ENCODE assay signal across 11 cellular contexts in the genomic region with DNA sequence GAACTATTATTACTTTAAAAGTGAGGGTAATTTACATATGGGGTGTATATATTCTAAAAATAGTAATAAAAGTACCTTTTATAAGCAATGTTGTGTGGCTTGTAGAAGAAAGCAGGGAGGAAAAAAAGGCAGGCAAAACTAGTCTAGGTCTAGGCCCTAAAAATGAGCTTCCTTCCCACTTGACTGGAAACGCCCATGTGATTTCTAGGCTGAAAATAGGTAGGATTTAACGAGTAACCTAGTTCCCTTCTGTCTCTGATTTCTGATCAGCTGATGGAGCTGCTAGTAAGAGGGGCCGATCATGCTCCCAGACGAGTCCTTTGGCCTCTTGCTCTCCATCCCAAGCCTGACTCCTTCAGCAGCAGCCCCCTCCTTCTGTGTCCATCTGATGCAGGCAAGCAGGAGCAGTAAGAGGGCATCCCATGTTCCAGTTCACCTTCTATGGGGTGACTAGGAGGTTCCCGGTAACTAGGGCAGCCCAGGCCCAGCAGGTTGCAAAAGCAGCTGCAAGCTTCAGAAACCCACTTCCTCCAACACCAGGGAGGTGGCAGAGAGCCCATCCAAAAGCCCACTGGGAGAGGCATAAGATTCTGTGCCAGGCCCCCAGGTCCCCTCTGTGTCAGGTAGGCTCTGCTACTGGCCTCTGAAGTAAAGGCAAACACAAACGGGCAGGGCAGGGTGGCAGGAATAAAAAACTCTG. TPM values are rescaled to one million over a fixed set of nuclear protein-coding genes. Genes with fewer than 3 reads are reported as not detected.
DNase-seq lines count a peak whose midpoint lies in the region; ATAC-seq, FAIRE-seq and TF ChIP-seq lines count a peak whose summit lies in the region.
"Had no signal": no experiment of that assay in that cellular context is flagged by ENCODE, and none has a peak within 500 bp of the region (broad histone marks: within the 10 kb centered on the region; RNA-seq: fewer than 3 reads in every experiment).

No MANE protein-coding gene starts in this region.

- peak overlapping the region; percentile 2 for H3K4me3 ChIP-seq in mononuclear cell (ENCODE audit: low read length)
- H3K4me3 ChIP-seq: colonic mucosa, Peyer's patch had no signal

- peak overlapping the region; percentile 83 for H3K27ac Mint-ChIP-seq in activated CD4-positive, alpha-beta memory T cell treated with anti-CD3 and anti-CD28 coated beads, Interleukin-2, amount 10 ng/mL, durations not matched to agents 7 days and 5 days

- CTCF ChIA-PET in activated CD4-positive, alpha-beta memory T cell treated with anti-CD3 and anti-CD28 coated beads, Interleukin-2, amount 10 ng/mL, durations not matched to agents 7 days and 5 days (lab: Charles Lee) = interaction anchor here (0.6 to 2.5 kb wide), 6 partner anchors 18 to 82 kb away, joined by 3 to 11 read pairs (median 4); a partner anchor contains a TSS

- no peak for TF ChIP-seq POLR2A in GM12891 (IDR thresholded peaks at IDR 0.05; ENCODE audit: low read depth, low read length)

- H3K4me1 ChIP-seq in mononuclear cell (ENCODE audit: insufficient read depth, low read length) = peaks cover 42% of the 10 kb centered on the region
- H3K4me1 ChIP-seq: colonic mucosa had no signal

- H3K27me3 ChIP-seq in mononuclear cell (ENCODE audit: insufficient read depth, low read length) = no peaks in the 10 kb centered on the region
- H3K27me3 ChIP-seq: colonic mucosa, Peyer's patch had no signal

- H3K27me3 Mint-ChIP-seq in activated CD4-positive, alpha-beta memory T cell treated with anti-CD3 and anti-CD28 coated beads, Interleukin-2, amount 10 ng/mL, durations not matched to agents 7 days and 5 days = no peaks in the 10 kb centered on the region

- peak overlapping the region; percentile 62 for H3K4me3 Mint-ChIP-seq in activated CD4-positive, alpha-beta memory T cell treated with anti-CD3 and anti-CD28 coated beads, Interleukin-2, amount 10 ng/mL, durations not matched to agents 7 days and 5 days

- no peaks in the 10 kb centered on the region for H3K9me3 ChIP-seq in mononuclear cell (ENCODE audit: low read depth, low read length)
- H3K9me3 ChIP-seq: colonic mucosa, Peyer's patch had no signal

- POLR2A ChIA-PET in activated CD4-positive, alpha-beta memory T cell treated with anti-CD3 and anti-CD28 coated beads, Interleukin-2, amount 10 ng/mL, durations not matched to agents 7 days and 5 days (lab: Charles Lee) = interaction anchor here (0.8 to 4.8 kb wide), 14 partner anchors 16 to 207 kb away, joined by 3 to 38 read pairs (median 4); a partner anchor contains a TSS

- DNase-seq in AML-193 (lab: John Stamatoyannopoulos, UW) = peak; percentile 14 to 50
- no peak for DNase-seq in GM12891 (ENCODE audit: insufficient read length, low spot score)
- peak; percentile 32 for DNase-seq in activated CD4-positive, alpha-beta memory T cell treated with anti-CD3 and anti-CD28 coated beads, Interleukin-2, amount 10 ng/mL, durations not matched to agents 7 days and 5 days
- DNase-seq in DMS 273 (lab: John Stamatoyannopoulos, UW; ENCODE audit: unreplicated experiment) = no peak
- DNase-seq in NCI-H774 (lab: John Stamatoyannopoulos, UW) = no peak
- no peak for DNase-seq in NCI-H1105 treated with DMSO at 0.1 percent for 48 hours (lab: John Stamatoyannopoulos, UW)
- DNase-seq: colonic mucosa, NCI-H2171 treated with DMSO at 0.1 percent for 48 hours had no signal

- H3K36me3 Mint-ChIP-seq in activated CD4-positive, alpha-beta memory T cell treated with anti-CD3 and anti-CD28 coated beads, Interleukin-2, amount 10 ng/mL, durations not matched to agents 7 days and 5 days (ENCODE audit: low read depth) = peaks cover 88% of the 10 kb centered on the region

- no peaks in the 10 kb centered on the region for H3K9me3 Mint-ChIP-seq in activated CD4-positive, alpha-beta memory T cell treated with anti-CD3 and anti-CD28 coated beads, Interleukin-2, amount 10 ng/mL, durations not matched to agents 7 days and 5 days

- no peak for FAIRE-seq in GM12891 (lab: Jason Lieb, UNC)

- H3K4me1 Mint-ChIP-seq in activated CD4-positive, alpha-beta memory T cell treated with anti-CD3 and anti-CD28 coated beads, Interleukin-2, amount 10 ng/mL, durations not matched to agents 7 days and 5 days = peaks cover 69% of the 10 kb centered on the region

- no peak for ATAC-seq in HG02981 (IDR thresholded peaks at IDR 0.05; ENCODE audit: unreplicated experiment)

TF ChIP-seq in GM12891, 5 proteins besides CTCF, POLR2A, EP300 and RAD21:
- TF ChIP-seq SPI1 (IDR thresholded peaks at IDR 0.05; ENCODE audit: low read depth, low read length) (peak; percentile 24; the same call in 1 of the 2 replicates), POU2F2 (IDR thresholded peaks at IDR 0.05; ENCODE audit: low read depth, low read length) (no peak)

RNA-seq across cellular contexts. Expression of a gene that starts 24.4 kb away (rescaled TPM):
- 6.9 TPM for polyA plus RNA-seq in GM12891 (2012; ENCODE audit: low read depth, missing spikeins)
- 10 to 100 TPM; 27.0 to 28.1 TPM for total RNA-seq in activated CD4-positive, alpha-beta memory T cell treated with anti-CD3 and anti-CD28 coated beads, Interleukin-2, amount 10 ng/mL, durations not matched to agents 7 days and 5 days
- total RNA-seq in mononuclear cell = 16.2 TPM

RNA-seq across cellular contexts. Expression of a gene that starts 29.8 kb away (rescaled TPM):
- polyA plus RNA-seq in GM12891 (2012; ENCODE audit: low read depth, missing spikeins) = 90.4 TPM
- total RNA-seq in activated CD4-positive, alpha-beta memory T cell treated with anti-CD3 and anti-CD28 coated beads, Interleukin-2, amount 10 ng/mL, durations not matched to agents 7 days and 5 days = 100 to 1,000 TPM; 133 to 146 TPM
- total RNA-seq in mononuclear cell = 49.4 TPM

RNA-seq across cellular contexts. Expression of a gene that starts 57.4 kb away (rescaled TPM):
- 8.5 TPM for polyA plus RNA-seq in GM12891 (2012; ENCODE audit: low read depth, missing spikeins)
- 10 to 100 TPM; 28.3 to 28.9 TPM for total RNA-seq in activated CD4-positive, alpha-beta memory T cell treated with anti-CD3 and anti-CD28 coated beads, Interleukin-2, amount 10 ng/mL, durations not matched to agents 7 days and 5 days
- total RNA-seq in mononuclear cell = 4.8 TPM

Comparison
In these comparisons a context has a peak if more than half of its experiments do, and no peak if none do; other contexts are left out.
1. DNase-seq: peak in AML-193 (2 of 2) and activated CD4-positive, alpha-beta memory T cell treated with anti-CD3 and anti-CD28 coated beads, Interleukin-2, amount 10 ng/mL, durations not matched to agents 7 days and 5 days (single experiment); none in GM12891 (single experiment), DMS 273 (single experiment), NCI-H774 (single experiment) and NCI-H1105 treated with DMSO at 0.1 percent for 48 hours (single experiment).